ENCODE assay signal across 9 cellular contexts in the genomic region with DNA sequence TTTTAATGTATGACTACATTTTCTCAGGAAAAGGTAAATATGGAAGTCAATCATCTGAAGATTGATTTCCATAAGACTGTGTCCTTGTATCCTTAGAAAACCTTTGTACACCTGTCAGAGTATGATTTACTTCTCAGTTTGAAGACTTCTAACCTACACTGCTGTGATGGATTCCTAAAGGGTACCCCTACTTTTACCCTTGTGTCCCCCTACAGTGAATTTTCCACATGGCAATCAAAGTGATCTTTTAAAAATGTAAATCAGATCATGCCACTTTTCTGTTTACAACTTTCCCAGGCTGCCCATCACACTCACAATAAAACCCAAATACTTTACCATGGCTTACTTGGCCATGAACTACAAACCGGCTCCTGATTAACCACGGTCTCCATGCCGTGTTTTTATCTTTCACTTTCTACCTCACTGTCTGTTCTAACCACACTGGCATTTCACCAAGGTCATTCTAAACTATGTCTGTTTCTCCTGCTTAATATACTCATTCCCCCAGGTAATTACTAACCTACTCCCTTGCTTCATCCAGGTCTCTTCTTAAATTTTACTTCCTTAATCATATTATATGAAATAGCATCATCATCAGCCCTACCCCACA. TPM values are rescaled to one million over a fixed set of nuclear protein-coding genes. Genes with fewer than 3 reads are reported as not detected.
A peak's percentile ranks its signal among the peaks of the same experiment; 100 is the strongest.
DNase-seq lines count a peak whose midpoint lies in the region; ATAC-seq lines count a peak whose summit lies in the region.
"Had no signal": no experiment of that assay in that cellular context is flagged by ENCODE, and none has a peak within 500 bp of the region (broad histone marks: within the 10 kb centered on the region; RNA-seq: fewer than 3 reads in every experiment).

No MANE protein-coding gene starts in this region.

- H3K9me3 Mint-ChIP-seq in activated naive CD4-positive, alpha-beta T cell treated with anti-CD3 and anti-CD28 coated beads, Interleukin-2, amount 10 ng/mL, durations not matched to agents 7 days and 5 days, result no peaks in the 10 kb centered on the region
- no peaks in the 10 kb centered on the region for H3K9me3 Mint-ChIP-seq in activated T-helper 17 cell treated with anti-CD3 and anti-CD28 coated beads, Interleukin-2, amount 50 U/mL, for 72 hours
- H3K9me3 Mint-ChIP-seq in stimulated activated naive CD8-positive, alpha-beta T cell treated with anti-CD3 and anti-CD28 coated beads, Interleukin-15, amount 100 ng/mL, for 72 hours, result no peaks in the 10 kb centered on the region

- H3K4me3 Mint-ChIP-seq in activated naive CD4-positive, alpha-beta T cell treated with anti-CD3 and anti-CD28 coated beads, Interleukin-2, amount 10 ng/mL, durations not matched to agents 7 days and 5 days, result peak overlapping the region; percentile 64
- H3K4me3 Mint-ChIP-seq in activated T-helper 17 cell treated with anti-CD3 and anti-CD28 coated beads, Interleukin-2, amount 50 U/mL, for 72 hours, result peak overlapping the region; percentile 59
- peak overlapping the region; percentile 54 to 79 for H3K4me3 Mint-ChIP-seq in stimulated activated naive CD8-positive, alpha-beta T cell treated with anti-CD3 and anti-CD28 coated beads, Interleukin-15, amount 100 ng/mL, for 72 hours

- CTCF ChIA-PET in activated naive CD4-positive, alpha-beta T cell treated with anti-CD3 and anti-CD28 coated beads, Interleukin-2, amount 10 ng/mL, durations not matched to agents 7 days and 5 days (lab: Charles Lee), result no interaction called here

- H3K4me1 Mint-ChIP-seq in activated naive CD4-positive, alpha-beta T cell treated with anti-CD3 and anti-CD28 coated beads, Interleukin-2, amount 10 ng/mL, durations not matched to agents 7 days and 5 days, result peaks cover 20% of the 10 kb centered on the region
- H3K4me1 Mint-ChIP-seq in activated T-helper 17 cell treated with anti-CD3 and anti-CD28 coated beads, Interleukin-2, amount 50 U/mL, for 72 hours, result peaks cover 12% of the 10 kb centered on the region
- H3K4me1 Mint-ChIP-seq in stimulated activated naive CD8-positive, alpha-beta T cell treated with anti-CD3 and anti-CD28 coated beads, Interleukin-15, amount 100 ng/mL, for 72 hours, result peaks cover 34% of the 10 kb centered on the region

- peak; percentile 84 for ATAC-seq in HG03039 (IDR thresholded peaks at IDR 0.05; ENCODE audit: unreplicated experiment)
- ATAC-seq in activated T-helper 17 cell treated with anti-CD3 and anti-CD28 coated beads, Interleukin-2, amount 50 U/mL, for 72 hours (replicated peaks), result peak; percentile 87
- peak; percentile 89 for ATAC-seq in stimulated activated naive CD8-positive, alpha-beta T cell treated with anti-CD3 and anti-CD28 coated beads, Interleukin-15, amount 100 ng/mL, for 72 hours

- DNase-seq in activated naive CD4-positive, alpha-beta T cell treated with anti-CD3 and anti-CD28 coated beads, Interleukin-2, amount 10 ng/mL, durations not matched to agents 7 days and 5 days, result no peak
- no peak for DNase-seq in activated naive CD4-positive, alpha-beta T cell treated with anti-CD3 and anti-CD28 coated beads, Interleukin-2, amount 50 U/mL, for 16 hours
- peak; percentile 17 to 21 for DNase-seq in stimulated activated naive CD8-positive, alpha-beta T cell treated with anti-CD3 and anti-CD28 coated beads, Interleukin-15, amount 100 ng/mL, for 72 hours
- no peak for DNase-seq in inferior parietal cortex (ENCODE audit: extremely low spot score)
- DNase-seq in GOT3 (lab: John Stamatoyannopoulos, UW), result no peak
- DNase-seq in CD1c-positive myeloid dendritic cell (ENCODE audit: extremely low spot score), result no peak

- H3K27ac Mint-ChIP-seq in activated naive CD4-positive, alpha-beta T cell treated with anti-CD3 and anti-CD28 coated beads, Interleukin-2, amount 10 ng/mL, durations not matched to agents 7 days and 5 days, result peak overlapping the region; percentile 74
- peak overlapping the region; percentile 46 for H3K27ac Mint-ChIP-seq in activated T-helper 17 cell treated with anti-CD3 and anti-CD28 coated beads, Interleukin-2, amount 50 U/mL, for 72 hours
- H3K27ac Mint-ChIP-seq in stimulated activated naive CD8-positive, alpha-beta T cell treated with anti-CD3 and anti-CD28 coated beads, Interleukin-15, amount 100 ng/mL, for 72 hours, result peak overlapping the region in 1 of 2 donors; percentile 10

- H3K36me3 Mint-ChIP-seq in activated naive CD4-positive, alpha-beta T cell treated with anti-CD3 and anti-CD28 coated beads, Interleukin-2, amount 10 ng/mL, durations not matched to agents 7 days and 5 days, result no peaks in the 10 kb centered on the region
- H3K36me3 Mint-ChIP-seq in activated T-helper 17 cell treated with anti-CD3 and anti-CD28 coated beads, Interleukin-2, amount 50 U/mL, for 72 hours (ENCODE audit: low read depth), result no peaks in the 10 kb centered on the region

- no peaks in the 10 kb centered on the region for H3K27me3 Mint-ChIP-seq in activated naive CD4-positive, alpha-beta T cell treated with anti-CD3 and anti-CD28 coated beads, Interleukin-2, amount 10 ng/mL, durations not matched to agents 7 days and 5 days
- H3K27me3 Mint-ChIP-seq in activated T-helper 17 cell treated with anti-CD3 and anti-CD28 coated beads, Interleukin-2, amount 50 U/mL, for 72 hours, result no peaks in the 10 kb centered on the region
- H3K27me3 Mint-ChIP-seq in stimulated activated naive CD8-positive, alpha-beta T cell treated with anti-CD3 and anti-CD28 coated beads, Interleukin-15, amount 100 ng/mL, for 72 hours, result no peaks in the 10 kb centered on the region

RNA-seq across cellular contexts. Expression of a gene that starts 8.1 kb away (rescaled TPM):
- total RNA-seq in activated T-helper 17 cell treated with anti-CD3 and anti-CD28 coated beads, Interleukin-2, amount 50 U/mL, for 72 hours, result under 1 TPM in 1 of 2 donors, not detected in 1; 0.09 TPM
- total RNA-seq: glomerular endothelial cell had no signal

RNA-seq across cellular contexts. Expression of a gene that starts 8.1 kb away (rescaled TPM):
- 10 to 100 TPM; 11.2 to 11.8 TPM for total RNA-seq in activated T-helper 17 cell treated with anti-CD3 and anti-CD28 coated beads, Interleukin-2, amount 50 U/mL, for 72 hours

Comparison
In these comparisons a context has a peak if more than half of its experiments do, and no peak if none do; other contexts are left out.
1. DNase-seq: peak in stimulated activated naive CD8-positive, alpha-beta T cell treated with anti-CD3 and anti-CD28 coated beads, Interleukin-15, amount 100 ng/mL, for 72 hours (2 of 2); none in activated naive CD4-positive, alpha-beta T cell treated with anti-CD3 and anti-CD28 coated beads, Interleukin-2, amount 10 ng/mL, durations not matched to agents 7 days and 5 days (single experiment), activated naive CD4-positive, alpha-beta T cell treated with anti-CD3 and anti-CD28 coated beads, Interleukin-2, amount 50 U/mL, for 16 hours (single experiment), inferior parietal cortex (single experiment), GOT3 (single experiment) and CD1c-positive myeloid dendritic cell (single experiment).
2. Peak in every context shown above with its lines, with median percentiles within 50 percentile points of each other: H3K4me3 Mint-ChIP-seq and ATAC-seq.